In the genomic region with DNA sequence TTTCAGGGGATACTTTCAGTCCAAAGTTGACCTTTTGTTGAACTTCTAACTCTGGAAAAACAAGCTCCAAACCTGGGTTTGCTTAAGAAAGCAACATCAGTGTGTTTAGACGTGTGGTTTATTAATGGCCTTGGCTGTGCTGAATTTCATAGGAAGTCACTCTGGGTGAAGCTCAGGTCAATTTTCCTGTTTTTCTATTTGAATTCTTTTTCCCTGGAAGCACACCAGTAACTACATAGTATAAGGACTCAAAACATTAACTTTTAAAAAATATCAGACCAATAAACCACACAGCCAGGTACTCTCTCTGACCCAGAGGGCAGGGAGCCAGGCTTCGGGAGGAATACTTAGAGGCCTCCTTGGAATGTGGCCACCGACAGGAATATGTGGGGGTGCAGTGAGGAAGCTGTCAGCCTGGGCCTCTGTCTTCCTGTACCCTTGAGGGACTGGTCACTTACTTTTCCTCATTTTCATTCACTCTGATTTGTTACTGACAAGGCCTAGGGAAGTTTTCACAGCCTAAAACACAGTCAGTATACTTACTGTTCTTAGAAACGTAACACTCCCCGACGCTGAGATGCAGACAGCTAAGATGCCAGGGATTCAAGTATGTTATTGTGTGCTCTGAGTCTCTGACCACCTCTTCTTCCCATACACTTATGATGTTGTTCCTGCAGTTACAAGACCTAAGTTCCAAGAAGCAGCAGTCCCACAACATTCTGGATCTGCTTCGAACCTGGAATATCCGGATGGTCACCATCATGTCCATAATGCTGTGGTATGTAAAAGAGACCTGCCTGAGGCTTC, we compare ENCODE assay signal across 8 cellular contexts. TPM values are rescaled to one million over a fixed set of nuclear protein-coding genes. Genes with fewer than 3 reads are reported as not detected.
DNase-seq lines count a peak whose midpoint lies in the region; ATAC-seq and TF ChIP-seq lines count a peak whose summit lies in the region.

No MANE protein-coding gene starts in this region.

- peak; percentile 52 for DNase-seq in HT1080 (ENCODE audit: low read depth)
- no peak for DNase-seq in brain microvascular endothelial cell
- DNase-seq in kidney glomerular epithelial cell (lab: John Stamatoyannopoulos, UW) = peak; percentile 58
- no peak for DNase-seq in stomach
- no peak for DNase-seq in NK-92 (lab: John Stamatoyannopoulos, UW; ENCODE audit: unreplicated experiment)
- no peak for DNase-seq in dedifferentiated amniotic fluid mesenchymal stem cell (ENCODE audit: extremely low spot score)
- no peak for DNase-seq in NCI-H1092 (lab: John Stamatoyannopoulos, UW)

- no peaks in the 10 kb centered on the region for H3K27me3 ChIP-seq in brain microvascular endothelial cell (replicated peaks)
- H3K27me3 ChIP-seq in stomach = no peaks in the 10 kb centered on the region

- in situ Hi-C loops in brain microvascular endothelial cell (cut with HindIII; ENCODE audit: low pct_ligation_motif_present, low sequenced_read_pairs) = no loop called here

- 47 to 55% (median 52%) methylated on average over 8 of the region's 8 CpGs for WGBS in stomach, 5 donors

- intact Hi-C loops in stomach (cut with DNase I; ENCODE audit: low total_unique reads) = loop anchor here (10.0 kb wide), 1 partner anchor 116 kb away; no protein-coding TSS in a partner anchor

- peaks cover 60 to 79% (median 69%) of the 10 kb centered on the region in 4 donors for H3K4me1 ChIP-seq in stomach

- no peak overlapping the region for H3K4me3 ChIP-seq in brain microvascular endothelial cell (ENCODE audit: low read depth, low read length)
- no peak overlapping the region for H3K4me3 ChIP-seq in stomach

- H3K27ac ChIP-seq in brain microvascular endothelial cell = peak overlapping the region; percentile 96
- H3K27ac ChIP-seq in stomach = peak overlapping the region; percentile 63 to 96 (median 91)

- TF ChIP-seq CTCF in brain microvascular endothelial cell (IDR thresholded peaks at IDR 0.05; ENCODE audit: low read depth, low read length, missing control alignments) (no peak), stomach (IDR thresholded peaks at IDR 0.05) (no peak)

- no peak for TF ChIP-seq POLR2A in stomach (IDR thresholded peaks at IDR 0.05)

- no peak for ATAC-seq in HG03045 (IDR thresholded peaks at IDR 0.05; ENCODE audit: unreplicated experiment)

- no peaks in the 10 kb centered on the region for H3K9me3 ChIP-seq in stomach

- H3K36me3 ChIP-seq in brain microvascular endothelial cell (replicated peaks) = no peaks in the 10 kb centered on the region
- peaks cover 3 to 37% (median 27%) of the 10 kb centered on the region in 4 donors for H3K36me3 ChIP-seq in stomach

- no peak for TF ChIP-seq EP300 in stomach (IDR thresholded peaks at IDR 0.05)

RNA-seq across cellular contexts. Expression of a gene that starts 18.9 kb away (rescaled TPM):
- 0.70 and 2.1 TPM in 2 replicates for total RNA-seq in HT1080 (2014; rRNA removed; shearing (Covaris generic))
- polyA plus RNA-seq in HT1080 (2015; cell fraction: cytosol; rRNA removed) = 1.3 and 2.6 TPM in 2 replicates
- 5.5 and 6.9 TPM in 2 replicates for polyA plus RNA-seq in HT1080 (2015; cell fraction: nucleus; rRNA removed)
- 10 to 100 TPM; 11.4 to 46.1 (median 37.5) TPM for total RNA-seq in stomach
- polyA plus RNA-seq in stomach = 1 to 10 TPM; 2.1 to 5.7 (median 3.0) TPM

Comparison
In these comparisons a context has a peak if more than half of its experiments do, and no peak if none do; other contexts are left out.
1. DNase-seq: peak in HT1080 (single experiment) and kidney glomerular epithelial cell (single experiment); none in brain microvascular endothelial cell (single experiment), stomach (single experiment), NK-92 (single experiment), dedifferentiated amniotic fluid mesenchymal stem cell (single experiment) and NCI-H1092 (single experiment).